1 cellular context compared by ENCODE assay signal in the genomic region with DNA sequence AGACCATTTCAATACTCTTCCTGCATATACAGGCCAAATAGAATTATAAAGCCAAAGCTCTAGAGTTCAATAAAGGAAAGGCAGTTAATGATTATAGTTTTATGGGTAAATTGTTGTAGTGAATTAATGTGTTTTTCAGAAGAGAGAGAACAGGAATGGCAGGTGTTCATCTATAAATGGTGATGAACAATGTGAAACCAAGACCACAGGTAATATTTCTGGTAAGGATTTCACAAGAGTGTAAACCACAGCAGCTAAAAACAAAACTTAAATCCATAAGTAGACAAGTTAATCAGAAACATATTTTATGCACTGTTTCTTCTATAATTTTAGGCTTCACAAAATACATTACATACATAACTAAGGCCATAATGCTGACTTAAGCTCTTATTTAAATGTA.
TF ChIP-seq lines count a peak whose summit lies in the region.

No MANE protein-coding gene starts in this region.

TF ChIP-seq in WTC11, 78 proteins besides CTCF, POLR2A, EP300 and RAD21 (continued from another document):
- TF ChIP-seq, protein P1, sequence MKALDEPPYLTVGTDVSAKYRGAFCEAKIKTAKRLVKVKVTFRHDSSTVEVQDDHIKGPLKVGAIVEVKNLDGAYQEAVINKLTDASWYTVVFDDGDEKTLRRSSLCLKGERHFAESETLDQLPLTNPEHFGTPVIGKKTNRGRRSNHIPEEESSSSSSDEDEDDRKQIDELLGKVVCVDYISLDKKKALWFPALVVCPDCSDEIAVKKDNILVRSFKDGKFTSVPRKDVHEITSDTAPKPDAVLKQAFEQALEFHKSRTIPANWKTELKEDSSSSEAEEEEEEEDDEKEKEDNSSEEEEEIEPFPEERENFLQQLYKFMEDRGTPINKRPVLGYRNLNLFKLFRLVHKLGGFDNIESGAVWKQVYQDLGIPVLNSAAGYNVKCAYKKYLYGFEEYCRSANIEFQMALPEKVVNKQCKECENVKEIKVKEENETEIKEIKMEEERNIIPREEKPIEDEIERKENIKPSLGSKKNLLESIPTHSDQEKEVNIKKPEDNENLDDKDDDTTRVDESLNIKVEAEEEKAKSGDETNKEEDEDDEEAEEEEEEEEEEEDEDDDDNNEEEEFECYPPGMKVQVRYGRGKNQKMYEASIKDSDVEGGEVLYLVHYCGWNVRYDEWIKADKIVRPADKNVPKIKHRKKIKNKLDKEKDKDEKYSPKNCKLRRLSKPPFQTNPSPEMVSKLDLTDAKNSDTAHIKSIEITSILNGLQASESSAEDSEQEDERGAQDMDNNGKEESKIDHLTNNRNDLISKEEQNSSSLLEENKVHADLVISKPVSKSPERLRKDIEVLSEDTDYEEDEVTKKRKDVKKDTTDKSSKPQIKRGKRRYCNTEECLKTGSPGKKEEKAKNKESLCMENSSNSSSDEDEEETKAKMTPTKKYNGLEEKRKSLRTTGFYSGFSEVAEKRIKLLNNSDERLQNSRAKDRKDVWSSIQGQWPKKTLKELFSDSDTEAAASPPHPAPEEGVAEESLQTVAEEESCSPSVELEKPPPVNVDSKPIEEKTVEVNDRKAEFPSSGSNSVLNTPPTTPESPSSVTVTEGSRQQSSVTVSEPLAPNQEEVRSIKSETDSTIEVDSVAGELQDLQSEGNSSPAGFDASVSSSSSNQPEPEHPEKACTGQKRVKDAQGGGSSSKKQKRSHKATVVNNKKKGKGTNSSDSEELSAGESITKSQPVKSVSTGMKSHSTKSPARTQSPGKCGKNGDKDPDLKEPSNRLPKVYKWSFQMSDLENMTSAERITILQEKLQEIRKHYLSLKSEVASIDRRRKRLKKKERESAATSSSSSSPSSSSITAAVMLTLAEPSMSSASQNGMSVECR (CRISPR knock-in tag; IDR thresholded peaks at IDR 0.05; ENCODE audit: borderline replicate concordance) = no peak
- TF ChIP-seq HMGA2 (CRISPR knock-in tag; IDR thresholded peaks at IDR 0.05) (no peak), MXD4 (CRISPR knock-in tag; IDR thresholded peaks at IDR 0.05; ENCODE audit: borderline replicate concordance) (no peak)
